Comparison of ENCODE assay signal across 8 cellular contexts in the genomic region with DNA sequence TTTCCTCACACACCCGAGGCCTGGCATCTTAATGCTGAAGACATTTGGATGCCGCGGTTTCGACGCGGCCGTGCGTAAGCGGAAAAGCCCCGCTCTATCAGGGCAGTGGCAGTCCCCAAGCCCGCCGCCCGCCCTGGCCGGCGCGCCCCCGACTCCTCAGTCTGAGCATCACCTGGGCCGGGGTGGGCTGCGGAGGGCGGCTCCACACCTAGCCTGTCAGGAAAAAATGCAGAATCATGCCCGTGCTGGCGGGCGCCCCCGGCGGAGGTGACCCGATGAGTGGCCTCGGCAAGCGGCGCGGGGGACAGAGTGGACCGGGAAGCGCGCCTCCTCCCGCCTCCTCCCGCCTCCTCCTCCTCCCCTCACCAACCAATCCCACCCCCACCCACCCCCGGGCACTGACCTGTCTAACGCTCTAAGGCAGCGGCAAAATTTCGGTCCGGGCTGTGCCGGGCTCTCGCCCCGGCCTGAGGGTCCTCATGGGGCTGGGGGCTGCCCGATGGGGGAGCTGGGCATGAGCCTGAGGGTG. TPM values are rescaled to one million over a fixed set of nuclear protein-coding genes. Genes with fewer than 3 reads are reported as not detected.
DNase-seq lines count a peak whose midpoint lies in the region; ATAC-seq and TF ChIP-seq lines count a peak whose summit lies in the region.

No MANE protein-coding gene starts in this region.

- peaks cover 12% of the 10 kb centered on the region for H3K4me1 Mint-ChIP-seq in activated CD4-positive, alpha-beta T cell treated with anti-CD3 and anti-CD28 coated beads for 36 hours
- peaks cover 32% of the 10 kb centered on the region for H3K4me1 Mint-ChIP-seq in stimulated activated memory B cell treated with anti-CD40 and anti-IgM and Interleukin-4, amounts not matched to agents 10 μg/mL and 1 μg/mL and 100 μg/mL, for 72 hours

- peaks cover under 1% of the 10 kb centered on the region for H3K9me3 ChIP-seq in iPS-18c (ENCODE audit: control insufficient read depth, insufficient read depth, low read length)

- no peaks in the 10 kb centered on the region for H3K36me3 Mint-ChIP-seq in activated CD4-positive, alpha-beta T cell treated with anti-CD3 and anti-CD28 coated beads for 36 hours (ENCODE audit: low read depth)
- H3K36me3 Mint-ChIP-seq in stimulated activated memory B cell treated with anti-CD40 and anti-IgM and Interleukin-4, amounts not matched to agents 10 μg/mL and 1 μg/mL and 100 μg/mL, for 72 hours = no peaks in the 10 kb centered on the region

- CTCF ChIA-PET in activated CD4-positive, alpha-beta T cell treated with anti-CD3 and anti-CD28 coated beads for 36 hours (lab: Charles Lee) = interaction anchor here (0.6 to 2.0 kb wide), 11 partner anchors 12 to 133 kb away, joined by 3 to 9 read pairs (median 4); partner anchors contain the start of genes DCTN2 and PIP4K2C

- peak; percentile 43 for DNase-seq in activated CD4-positive, alpha-beta T cell treated with anti-CD3 and anti-CD28 coated beads for 36 hours
- no peak for DNase-seq in activated CD4-positive, alpha-beta T cell treated with anti-CD3 and anti-CD28 coated beads, Interleukin-2, amount 50 U/mL, for 1 hour
- DNase-seq in NCI-H146 (lab: John Stamatoyannopoulos, UW) (peak; percentile 69), astrocyte of the cerebellum (ENCODE audit: low read depth) (no peak), SKM-1 (lab: John Stamatoyannopoulos, UW; ENCODE audit: unreplicated experiment) (no peak)

- H3K27ac Mint-ChIP-seq in activated CD4-positive, alpha-beta T cell treated with anti-CD3 and anti-CD28 coated beads for 36 hours = no peak overlapping the region
- peak overlapping the region; percentile 21 for H3K27ac Mint-ChIP-seq in stimulated activated memory B cell treated with anti-CD40 and anti-IgM and Interleukin-4, amounts not matched to agents 10 μg/mL and 1 μg/mL and 100 μg/mL, for 72 hours

- H3K9me3 Mint-ChIP-seq in activated CD4-positive, alpha-beta T cell treated with anti-CD3 and anti-CD28 coated beads for 36 hours (ENCODE audit: low read depth) = no peaks in the 10 kb centered on the region
- H3K9me3 Mint-ChIP-seq in stimulated activated memory B cell treated with anti-CD40 and anti-IgM and Interleukin-4, amounts not matched to agents 10 μg/mL and 1 μg/mL and 100 μg/mL, for 72 hours = no peaks in the 10 kb centered on the region

- no peak for TF ChIP-seq CTCF in astrocyte of the cerebellum (IDR thresholded peaks at IDR 0.05; ENCODE audit: low read depth, low read length, missing control alignments)

- H3K27me3 Mint-ChIP-seq in activated CD4-positive, alpha-beta T cell treated with anti-CD3 and anti-CD28 coated beads for 36 hours = peaks cover 52% of the 10 kb centered on the region
- peaks cover 64% of the 10 kb centered on the region for H3K27me3 Mint-ChIP-seq in stimulated activated memory B cell treated with anti-CD40 and anti-IgM and Interleukin-4, amounts not matched to agents 10 μg/mL and 1 μg/mL and 100 μg/mL, for 72 hours

- POLR2A ChIA-PET in activated CD4-positive, alpha-beta T cell treated with anti-CD3 and anti-CD28 coated beads for 36 hours (lab: Charles Lee) = no interaction called here

- H3K4me3 Mint-ChIP-seq in activated CD4-positive, alpha-beta T cell treated with anti-CD3 and anti-CD28 coated beads for 36 hours = peak overlapping the region; percentile 54
- peak overlapping the region; percentile 66 for H3K4me3 Mint-ChIP-seq in stimulated activated memory B cell treated with anti-CD40 and anti-IgM and Interleukin-4, amounts not matched to agents 10 μg/mL and 1 μg/mL and 100 μg/mL, for 72 hours

- intact Hi-C loops in activated CD4-positive, alpha-beta T cell treated with anti-CD3 and anti-CD28 coated beads for 36 hours (cut with DNase I, micrococcal nuclease) = loop anchor here (5.0 kb wide), 3 partner anchors 60 to 415 kb away; partner anchors contain the start of genes NXPH4 (in 1 of the 2) and OS9 (in 1 of the 2)

- H3K4me3 ChIP-seq in astrocyte of the cerebellum (ENCODE audit: low read depth, low read length) (peak overlapping the region; percentile 53), iPS-18c (ENCODE audit: insufficient read depth, low read depth, low read length) (peak overlapping the region; percentile 55)

- ATAC-seq in activated CD4-positive, alpha-beta T cell treated with anti-CD3 and anti-CD28 coated beads for 36 hours = peak; percentile 17
- peak; percentile 25 for ATAC-seq in stimulated activated memory B cell treated with anti-CD40 and anti-IgM and Interleukin-4, amounts not matched to agents 10 μg/mL and 1 μg/mL and 100 μg/mL, for 72 hours
- no peak for ATAC-seq in GM18861 (IDR thresholded peaks at IDR 0.05; ENCODE audit: unreplicated experiment)

- in situ Hi-C loops in astrocyte of the cerebellum (cut with HindIII; ENCODE audit: low sequenced_read_pairs) = no loop called here

RNA-seq across cellular contexts. Expression of gene B4GALNT1, which starts 0.6 kb away (rescaled TPM):
- total RNA-seq in activated CD4-positive, alpha-beta T cell treated with anti-CD3 and anti-CD28 coated beads for 36 hours = 1 to 10 TPM; 1.4 to 1.5 TPM

RNA-seq across cellular contexts. Expression of gene ARHGEF25, which starts 21.2 kb away (rescaled TPM):
- 1 to 10 TPM; 2.2 to 2.6 TPM for total RNA-seq in activated CD4-positive, alpha-beta T cell treated with anti-CD3 and anti-CD28 coated beads for 36 hours

RNA-seq across cellular contexts. Expression of gene DTX3, which starts 27.8 kb away (rescaled TPM):
- 10 to 100 TPM; 16.7 to 17.0 TPM for total RNA-seq in activated CD4-positive, alpha-beta T cell treated with anti-CD3 and anti-CD28 coated beads for 36 hours

RNA-seq across cellular contexts. Expression of gene PIP4K2C, which starts 41.4 kb away (rescaled TPM):
- 10 to 100 TPM; 12.1 to 14.9 TPM for total RNA-seq in activated CD4-positive, alpha-beta T cell treated with anti-CD3 and anti-CD28 coated beads for 36 hours

Comparison
In these comparisons a context has a peak if more than half of its experiments do, and no peak if none do; other contexts are left out.
1. DNase-seq: peak in activated CD4-positive, alpha-beta T cell treated with anti-CD3 and anti-CD28 coated beads for 36 hours (single experiment) and NCI-H146 (single experiment); none in activated CD4-positive, alpha-beta T cell treated with anti-CD3 and anti-CD28 coated beads, Interleukin-2, amount 50 U/mL, for 1 hour (single experiment), astrocyte of the cerebellum (single experiment) and SKM-1 (single experiment).